ENCODE assay signal across 15 cellular contexts in genomic region chr1:32025515-32025914, GRCh38. TPM values are rescaled to one million over a fixed set of nuclear protein-coding genes. Genes with fewer than 3 reads are reported as not detected.
A peak's percentile ranks its signal among the peaks of the same experiment; 100 is the strongest.
DNase-seq lines count a peak whose midpoint lies in the region; TF ChIP-seq lines count a peak whose summit lies in the region.
"Had no signal": no experiment of that assay in that cellular context is flagged by ENCODE, and none has a peak within 500 bp of the region (broad histone marks: within the 10 kb centered on the region; RNA-seq: fewer than 3 reads in every experiment).

No MANE protein-coding gene starts in this region.

- H3K9ac ChIP-seq in BLaER1 (no peak overlapping the region), mesendoderm (ENCODE audit: low read length) (no peak overlapping the region)

- TF ChIP-seq CTCF in HEK293 (tag by site-specific recombination; IDR thresholded peaks at IDR 0.05) (no peak), chondrocyte (IDR thresholded peaks at IDR 0.05) (no peak)

- H3K27ac ChIP-seq in BLaER1: no peak overlapping the region
- no peak overlapping the region for H3K27ac ChIP-seq in HEK293 (ENCODE audit: extremely low read depth, low read depth, low read length)
- H3K27ac ChIP-seq in mesendoderm (ENCODE audit: low read depth, low read length): no peak overlapping the region
- H3K27ac ChIP-seq: C4-2B had no signal

- H2BK5ac ChIP-seq in mesendoderm (ENCODE audit: low read length): no peak overlapping the region

- POLR2A ChIA-PET in HEK293 (lab: Yijun Ruan, JAX): interaction anchor here (0.5 to 2.2 kb wide), 2 partner anchors 11 to 185 kb away, joined by 4 to 14 read pairs; partner anchors contain the start of gene KHDRBS1

- no peak overlapping the region for H2BK15ac ChIP-seq in mesendoderm (replicated peaks; ENCODE audit: low read depth)

- no peaks in the 10 kb centered on the region for H3K9me3 Mint-ChIP-seq in chondrocyte (ENCODE audit: low read depth)
- H3K9me3 Mint-ChIP-seq: CD8-positive, alpha-beta memory T cell; GM23338; H9 had no signal

- H4K5ac ChIP-seq in mesendoderm (ENCODE audit: low read length): no peak overlapping the region

- no peak overlapping the region for H3K4ac ChIP-seq in mesendoderm (ENCODE audit: low read depth, low read length)

- H2BK120ac ChIP-seq in mesendoderm (ENCODE audit: low read depth, low read length): no peak overlapping the region

- peaks cover 90% of the 10 kb centered on the region for H3K79me2 ChIP-seq in mesendoderm (ENCODE audit: control insufficient read depth, insufficient read depth, low read length)

- H3K4me1 ChIP-seq in BLaER1: peaks cover 82% of the 10 kb centered on the region
- H3K4me1 ChIP-seq in HEK293 (ENCODE audit: control insufficient read depth, insufficient read depth, low read length): peaks cover 9% of the 10 kb centered on the region; the same call in 1 of the 2 replicates
- no peaks in the 10 kb centered on the region for H3K4me1 ChIP-seq in mesendoderm (ENCODE audit: control insufficient read depth, low read depth, low read length)

- no peaks in the 10 kb centered on the region for H3K27me3 Mint-ChIP-seq in chondrocyte (ENCODE audit: low read depth)
- H3K27me3 Mint-ChIP-seq: CD8-positive, alpha-beta memory T cell had no signal

- peaks cover 100% of the 10 kb centered on the region for H4K20me1 ChIP-seq in BLaER1

- no peaks in the 10 kb centered on the region for H3K27me3 ChIP-seq in BLaER1
- H3K27me3 ChIP-seq in mesendoderm (ENCODE audit: insufficient read depth, low read length, poor library complexity): no peaks in the 10 kb centered on the region

- H3K36me3 Mint-ChIP-seq in chondrocyte (ENCODE audit: low read depth): peaks cover 3% of the 10 kb centered on the region

- no peak overlapping the region for H4K8ac ChIP-seq in mesendoderm (ENCODE audit: low read depth, low read length)

- no peak overlapping the region for H3K18ac ChIP-seq in mesendoderm (ENCODE audit: low read length)

- no peak for DNase-seq in chondrocyte (ENCODE audit: low spot score)
- no peak for DNase-seq in mesendoderm
- DNase-seq in GOT3 (lab: John Stamatoyannopoulos, UW): no peak
- DNase-seq in MV-4-11 (lab: John Stamatoyannopoulos, UW): no peak
- no peak for DNase-seq in activated gamma-delta T cell treated with Interleukin-2 at 50 U/mL for 16 hours
- DNase-seq: 8988T; ACHN; CD8-positive, alpha-beta memory T cell; DMS53; GF-D8; H9 had no signal

- peak overlapping the region; percentile 57 for H3K27ac Mint-ChIP-seq in chondrocyte (ENCODE audit: unreplicated experiment)
- H3K27ac Mint-ChIP-seq: GM23338 had no signal

- peaks cover 60% of the 10 kb centered on the region for H3K4me1 Mint-ChIP-seq in chondrocyte (ENCODE audit: low read depth)
- H3K4me1 Mint-ChIP-seq: GM23338, H9 had no signal

- no peak overlapping the region for H3K23ac ChIP-seq in mesendoderm (ENCODE audit: low read length)

- CTCF ChIA-PET in HEK293 (lab: Yijun Ruan, JAX): interaction anchor here (1.1 kb wide), 1 partner anchor 9 kb away, joined by 4 read pairs; no protein-coding TSS in a partner anchor

- no peak overlapping the region for H3K4me3 Mint-ChIP-seq in chondrocyte (ENCODE audit: unreplicated experiment)
- H3K4me3 Mint-ChIP-seq: GM23338, H9 had no signal

- H3K56ac ChIP-seq in mesendoderm (ENCODE audit: low read length): peak overlapping the region; percentile 3

- no peak overlapping the region for H2AK5ac ChIP-seq in mesendoderm (ENCODE audit: low read length)

- H3K4me2 ChIP-seq in BLaER1 (peak overlapping the region; percentile 28; the same call in 1 of the 2 replicates), mesendoderm (ENCODE audit: low read length) (no peak overlapping the region)
- H3K4me2 ChIP-seq: GM23338 had no signal

- H3K36me3 ChIP-seq in BLaER1 (peaks cover 94% of the 10 kb centered on the region), HEK293 (ENCODE audit: control insufficient read depth in 2 of 2, insufficient read depth in 1 of 2, low read length in 2 of 2) (peaks cover 10 to 41% of the 10 kb centered on the region in 2 experiments; a peak in 2 of 3 replicates), mesendoderm (ENCODE audit: control insufficient read depth, insufficient read depth, low read length) (no peaks in the 10 kb centered on the region)

- H3K9me3 ChIP-seq in BLaER1 (no peaks in the 10 kb centered on the region), HEK293 (ENCODE audit: control insufficient read depth, insufficient read depth, low read depth, low read length) (no peaks in the 10 kb centered on the region)

- WGBS in mesendoderm (ENCODE audit: extremely low coverage, insufficient coverage, low lambda C conversion rate): no CpG with 5 or more reads among the region's 6 CpGs

- no peaks in the 10 kb centered on the region for H3K79me1 ChIP-seq in mesendoderm (ENCODE audit: low read length)

- H3K4me3 ChIP-seq in BLaER1 (no peak overlapping the region), HEK293 (ENCODE audit: low read depth, low read length) (no peak overlapping the region), mesendoderm (ENCODE audit: low read length) (no peak overlapping the region)
- H3K4me3 ChIP-seq: GM23338 had no signal

TF ChIP-seq in HEK293, 187 proteins besides CTCF, POLR2A, EP300 and RAD21 (continues in another document):
- TF ChIP-seq ZFP37 (tag by site-specific recombination; IDR thresholded peaks at IDR 0.05) (no peak), PBX3 (CRISPR knock-in tag; IDR thresholded peaks at IDR 0.05) (no peak), MEIS1 (CRISPR knock-in tag; IDR thresholded peaks at IDR 0.05; ENCODE audit: borderline replicate concordance) (no peak), ZNF398 (tag by site-specific recombination; IDR thresholded peaks at IDR 0.05) (peak; percentile 52), ZNF561 (tag by site-specific recombination; IDR thresholded peaks at IDR 0.05; ENCODE audit: borderline replicate concordance) (no peak), ZNF423 (tag by site-specific recombination; IDR thresholded peaks at IDR 0.05) (no peak), KLF17 (tag by site-specific recombination; IDR thresholded peaks at IDR 0.05) (peak; percentile 76), ZNF366 (tag by site-specific recombination; conservative IDR thresholded peaks at IDR 0.05) (peak; percentile 78), ZNF354C (tag by site-specific recombination; IDR thresholded peaks at IDR 0.05; ENCODE audit: borderline replicate concordance, low read depth) (no peak), PRDM1 (tag by site-specific recombination; IDR thresholded peaks at IDR 0.05) (peak; percentile 24; the same call in 1 of the 2 replicates), EGR2 (tag by site-specific recombination; IDR thresholded peaks at IDR 0.05; ENCODE audit: low read depth) (no peak), PATZ1 (tag by site-specific recombination; IDR thresholded peaks at IDR 0.05) (0 out of 2 replicates have a peak, but pooled peaks have one; percentile 34), ZNF266 (tag by site-specific recombination; IDR thresholded peaks at IDR 0.05; ENCODE audit: low read depth) (no peak)

RNA-seq across cellular contexts. Expression of gene KHDRBS1, which starts 11.8 kb away (rescaled TPM):
- total RNA-seq in chondrocyte: 90.5 to 136 TPM (median 95.1 TPM) in 3 replicates
- polyA plus RNA-seq in mesendoderm (2013, experiment 1 of 2): 245 TPM
- 252 TPM for polyA plus RNA-seq in mesendoderm (2013, experiment 2 of 2)

RNA-seq across cellular contexts. Expression of gene TMEM39B, which starts 47.2 kb away (rescaled TPM):
- 13.9 to 15.8 TPM (median 14.1 TPM) in 3 replicates for total RNA-seq in chondrocyte
- polyA plus RNA-seq in mesendoderm (2013, experiment 1 of 2): 22.1 TPM
- polyA plus RNA-seq in mesendoderm (2013, experiment 2 of 2): 20.5 TPM
